Comparison of ENCODE assay signal across 7 cellular contexts in genomic region chr6:77715588-77715987, GRCh38.
"Had no signal": no experiment of that assay in that cellular context is flagged by ENCODE, and none has a peak within 500 bp of the region (broad histone marks: within the 10 kb centered on the region; RNA-seq: fewer than 3 reads in every experiment).

No MANE protein-coding gene starts in this region.

- H2AFZ ChIP-seq: GM23338 had no signal

- H3K36me3 ChIP-seq: HAP-1 had no signal

- H3K4me3 ChIP-seq: GM23338, HAP-1 had no signal

- H3K27ac ChIP-seq: HL-60 had no signal

- H3K9me3 ChIP-seq: HAP-1 had no signal

- DNase-seq: H7, HFFc6, KG1 had no signal

- ATAC-seq: GM23338, HCT116 had no signal
